In genomic region chr4:105241456-105241855, GRCh38 we compare ENCODE assay signal across 21 cellular contexts.
A peak's percentile ranks its signal among the peaks of the same experiment; 100 is the strongest.
DNase-seq lines count a peak whose midpoint lies in the region; ATAC-seq lines count a peak whose summit lies in the region.
"Had no signal": no experiment of that assay in that cellular context is flagged by ENCODE, and none has a peak within 500 bp of the region (broad histone marks: within the 10 kb centered on the region; RNA-seq: fewer than 3 reads in every experiment).

No MANE protein-coding gene starts in this region.

- ATAC-seq in left ventricle myocardium superior (peak; percentile 99), HG03025 (IDR thresholded peaks at IDR 0.05; ENCODE audit: low FRiP score, unreplicated experiment) (no peak), GM19397 (IDR thresholded peaks at IDR 0.05; ENCODE audit: unreplicated experiment) (no peak)
- ATAC-seq: CD8-positive, alpha-beta T cell; GM12878; SK-N-SH treated with all-trans-retinoic acid at 6 μM for 48 hours; WTC11 had no signal

- DNase-seq in NCI-H1092 treated with DMSO at 0.1 percent for 48 hours (lab: John Stamatoyannopoulos, UW) (peak; percentile 47), astrocyte of the hippocampus (ENCODE audit: low read depth, low spot score) (peak; percentile 59), left ventricle myocardium superior (peak; percentile 84), putamen (ENCODE audit: low spot score) (peak; percentile 76)
- DNase-seq in activated CD8-positive, alpha-beta memory T cell treated with anti-CD3 and anti-CD28 coated beads for 24 hours: no peak
- DNase-seq in effector CD4-positive, alpha-beta T cell: no peak
- DNase-seq: activated CD4-positive, alpha-beta T cell treated with anti-CD3 and anti-CD28 coated beads, Interleukin-2, amount 50 U/mL, for 48 hours; activated naive CD4-positive, alpha-beta T cell; activated T-cell treated with anti-CD3 and anti-CD28 coated beads for 4 hours; CD8-positive, alpha-beta T cell; GM23248; kidney glomerular epithelial cell; NCI-H187; RPMI8226; stimulated activated CD4-positive, alpha-beta T cell treated with anti-CD3 and anti-CD28 coated beads, Interleukin-2, amount 100 ng/mL, for 48 hours; stomach had no signal

- intact Hi-C loops in left ventricle myocardium superior (cut with micrococcal nuclease): no loop called here

Comparison
In these comparisons a context has a peak if more than half of its experiments do, and no peak if none do; other contexts are left out.
1. DNase-seq: peak in NCI-H1092 treated with DMSO at 0.1 percent for 48 hours (single experiment), astrocyte of the hippocampus (single experiment), left ventricle myocardium superior (single experiment) and putamen (single experiment); none in activated CD8-positive, alpha-beta memory T cell treated with anti-CD3 and anti-CD28 coated beads for 24 hours (single experiment) and effector CD4-positive, alpha-beta T cell (single experiment).